ENCODE assay signal across 1 cellular context in the genomic region with DNA sequence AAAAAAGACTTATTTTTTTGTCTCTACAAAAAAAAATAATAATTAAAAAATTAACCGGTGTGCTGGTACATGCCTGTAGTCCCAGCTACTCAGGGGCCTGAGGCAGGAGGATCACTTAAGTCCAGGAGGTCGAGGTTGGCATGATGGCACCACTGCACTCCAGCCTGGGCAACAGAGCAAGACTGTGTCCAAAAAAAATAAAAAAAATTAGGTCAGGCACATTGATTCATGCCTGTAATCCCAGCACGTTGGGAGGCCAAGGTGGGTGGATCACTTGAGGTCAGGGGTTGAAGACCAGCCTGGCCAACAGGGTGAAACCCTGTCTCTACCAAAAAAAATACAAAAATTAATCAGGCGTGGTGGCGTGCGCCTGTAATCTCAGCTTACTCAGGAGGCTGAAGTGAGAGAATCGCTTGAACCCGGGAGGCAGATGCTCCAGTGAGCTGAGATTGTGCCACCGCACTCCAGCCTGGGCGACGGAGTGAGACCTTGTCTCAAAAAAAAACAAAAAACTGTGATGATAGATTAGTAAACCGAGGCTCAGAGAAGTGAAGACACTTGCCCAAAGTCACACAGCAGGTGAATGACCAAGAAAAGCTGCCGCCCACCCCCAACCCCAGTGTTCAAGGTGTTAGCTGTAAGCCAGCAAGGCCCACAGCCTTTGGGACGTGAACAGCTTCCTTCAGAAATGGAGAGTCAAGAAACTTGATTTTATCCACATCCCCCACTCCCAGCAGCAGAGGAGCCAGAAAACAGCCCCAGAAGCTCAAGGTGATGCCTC.
TF ChIP-seq lines count a peak whose summit lies in the region.

No MANE protein-coding gene starts in this region.

TF ChIP-seq in A549, 52 proteins besides CTCF, POLR2A, EP300 and RAD21 (continued from another document):
- TF ChIP-seq CHD4 (IDR thresholded peaks at IDR 0.05; ENCODE audit: borderline replicate concordance) (no peak), JUN (IDR thresholded peaks at IDR 0.05) (no peak), FOXS1 (CRISPR knock-in tag; IDR thresholded peaks at IDR 0.05) (no peak), ZSCAN20 (CRISPR knock-in tag; IDR thresholded peaks at IDR 0.05) (no peak), ZFP36 (IDR thresholded peaks at IDR 0.05; ENCODE audit: borderline replicate concordance, partially characterized antibody) (peak; percentile 48)
- TF ChIP-seq, protein P1, sequence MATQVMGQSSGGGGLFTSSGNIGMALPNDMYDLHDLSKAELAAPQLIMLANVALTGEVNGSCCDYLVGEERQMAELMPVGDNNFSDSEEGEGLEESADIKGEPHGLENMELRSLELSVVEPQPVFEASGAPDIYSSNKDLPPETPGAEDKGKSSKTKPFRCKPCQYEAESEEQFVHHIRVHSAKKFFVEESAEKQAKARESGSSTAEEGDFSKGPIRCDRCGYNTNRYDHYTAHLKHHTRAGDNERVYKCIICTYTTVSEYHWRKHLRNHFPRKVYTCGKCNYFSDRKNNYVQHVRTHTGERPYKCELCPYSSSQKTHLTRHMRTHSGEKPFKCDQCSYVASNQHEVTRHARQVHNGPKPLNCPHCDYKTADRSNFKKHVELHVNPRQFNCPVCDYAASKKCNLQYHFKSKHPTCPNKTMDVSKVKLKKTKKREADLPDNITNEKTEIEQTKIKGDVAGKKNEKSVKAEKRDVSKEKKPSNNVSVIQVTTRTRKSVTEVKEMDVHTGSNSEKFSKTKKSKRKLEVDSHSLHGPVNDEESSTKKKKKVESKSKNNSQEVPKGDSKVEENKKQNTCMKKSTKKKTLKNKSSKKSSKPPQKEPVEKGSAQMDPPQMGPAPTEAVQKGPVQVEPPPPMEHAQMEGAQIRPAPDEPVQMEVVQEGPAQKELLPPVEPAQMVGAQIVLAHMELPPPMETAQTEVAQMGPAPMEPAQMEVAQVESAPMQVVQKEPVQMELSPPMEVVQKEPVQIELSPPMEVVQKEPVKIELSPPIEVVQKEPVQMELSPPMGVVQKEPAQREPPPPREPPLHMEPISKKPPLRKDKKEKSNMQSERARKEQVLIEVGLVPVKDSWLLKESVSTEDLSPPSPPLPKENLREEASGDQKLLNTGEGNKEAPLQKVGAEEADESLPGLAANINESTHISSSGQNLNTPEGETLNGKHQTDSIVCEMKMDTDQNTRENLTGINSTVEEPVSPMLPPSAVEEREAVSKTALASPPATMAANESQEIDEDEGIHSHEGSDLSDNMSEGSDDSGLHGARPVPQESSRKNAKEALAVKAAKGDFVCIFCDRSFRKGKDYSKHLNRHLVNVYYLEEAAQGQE (IDR thresholded peaks at IDR 0.05) = no peak
